ENCODE assay signal across 9 cellular contexts in the genomic region with DNA sequence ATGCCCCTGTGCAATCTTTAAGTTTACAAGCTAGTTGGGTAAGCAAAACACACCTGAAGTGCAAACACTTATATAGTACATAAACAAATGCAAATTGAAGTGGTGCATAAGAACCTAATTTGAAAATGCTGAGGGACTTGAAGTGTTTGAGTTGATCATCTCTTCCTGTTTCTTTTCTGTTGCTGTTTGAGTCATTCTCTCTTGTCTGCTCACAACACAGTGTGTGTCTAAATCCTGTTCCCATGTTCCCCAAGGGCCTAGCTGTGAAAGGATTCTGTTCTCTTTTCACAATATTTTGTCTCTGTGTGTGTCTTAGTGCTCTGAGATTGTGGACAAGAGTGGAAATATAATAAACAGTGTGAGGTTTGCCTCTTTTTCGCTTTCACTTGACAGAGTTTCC. TPM values are rescaled to one million over a fixed set of nuclear protein-coding genes. Genes with fewer than 3 reads are reported as not detected.
DNase-seq lines count a peak whose midpoint lies in the region; ATAC-seq, FAIRE-seq and TF ChIP-seq lines count a peak whose summit lies in the region.
"Had no signal": no experiment of that assay in that cellular context is flagged by ENCODE, and none has a peak within 500 bp of the region (broad histone marks: within the 10 kb centered on the region; RNA-seq: fewer than 3 reads in every experiment).

No MANE protein-coding gene starts in this region.

- no peaks in the 10 kb centered on the region for H3K27me3 ChIP-seq in right lobe of liver

- no peak for TF ChIP-seq CTCF in foreskin fibroblast (IDR thresholded peaks at IDR 0.05; ENCODE audit: low read depth, low read length)
- TF ChIP-seq CTCF in right lobe of liver (IDR thresholded peaks at IDR 0.05): no peak

- H3K4me3 ChIP-seq in foreskin fibroblast (ENCODE audit: low read depth in 1 of 2, low read length in 2 of 2) (no peak overlapping the region), right lobe of liver (no peak overlapping the region)

- peak; percentile 79 for ATAC-seq in GM21528 (IDR thresholded peaks at IDR 0.05; ENCODE audit: low FRiP score, unreplicated experiment)
- peak; percentile 42 for ATAC-seq in HG03558 (IDR thresholded peaks at IDR 0.05; ENCODE audit: extremely low read depth, unreplicated experiment)
- ATAC-seq in right lobe of liver: no peak
- ATAC-seq: left cardiac atrium had no signal

- intact Hi-C loops in right lobe of liver (cut with DNase I): no loop called here

- no peak for TF ChIP-seq POLR2A in right lobe of liver (IDR thresholded peaks at IDR 0.05)

- DNase-seq in GM18507 (ENCODE audit: extremely low spot score, insufficient read length, low read depth) (no peak), medulla oblongata (ENCODE audit: extremely low spot score) (peak; percentile 19), foreskin fibroblast (no peak), right lobe of liver (no peak), midbrain (lab: John Stamatoyannopoulos, UW) (no peak), HTR-8/SVneo (ENCODE audit: insufficient read length, low spot score) (no peak)
- DNase-seq: left cardiac atrium had no signal

- peak; percentile 96 for FAIRE-seq in GM18507 (lab: Jason Lieb, UNC)
- FAIRE-seq in HTR-8/SVneo (lab: Jason Lieb, UNC): no peak

- no peaks in the 10 kb centered on the region for H3K9me3 ChIP-seq in right lobe of liver

- H3K4me1 ChIP-seq in right lobe of liver: no peaks in the 10 kb centered on the region

- no peaks in the 10 kb centered on the region for H3K36me3 ChIP-seq in right lobe of liver

- WGBS in right lobe of liver (ENCODE audit: insufficient coverage, low coverage, low lambda C conversion rate, missing lambda C conversion rate): 80% methylated on average over 1 of the region's 1 CpG

- H3K27ac ChIP-seq in right lobe of liver: no peak overlapping the region

RNA-seq across cellular contexts. Expression of a gene that starts 6.1 kb away (rescaled TPM):
- 1 to 10 TPM in 1 of 6 experiments, under 1 TPM in 5; 0.31 to 1.3 (median 0.79) TPM for total RNA-seq in right lobe of liver

RNA-seq across cellular contexts. Expression of a gene that starts 47.1 kb away (rescaled TPM):
- not detected for total RNA-seq in right lobe of liver
- total RNA-seq: left cardiac atrium had no signal

Comparison
In these comparisons a context has a peak if more than half of its experiments do, and no peak if none do; other contexts are left out.
1. ATAC-seq: peak in GM21528 (single experiment) and HG03558 (single experiment); none in right lobe of liver (0 of 4).